Comparison of ENCODE assay signal across 22 cellular contexts in the genomic region with DNA sequence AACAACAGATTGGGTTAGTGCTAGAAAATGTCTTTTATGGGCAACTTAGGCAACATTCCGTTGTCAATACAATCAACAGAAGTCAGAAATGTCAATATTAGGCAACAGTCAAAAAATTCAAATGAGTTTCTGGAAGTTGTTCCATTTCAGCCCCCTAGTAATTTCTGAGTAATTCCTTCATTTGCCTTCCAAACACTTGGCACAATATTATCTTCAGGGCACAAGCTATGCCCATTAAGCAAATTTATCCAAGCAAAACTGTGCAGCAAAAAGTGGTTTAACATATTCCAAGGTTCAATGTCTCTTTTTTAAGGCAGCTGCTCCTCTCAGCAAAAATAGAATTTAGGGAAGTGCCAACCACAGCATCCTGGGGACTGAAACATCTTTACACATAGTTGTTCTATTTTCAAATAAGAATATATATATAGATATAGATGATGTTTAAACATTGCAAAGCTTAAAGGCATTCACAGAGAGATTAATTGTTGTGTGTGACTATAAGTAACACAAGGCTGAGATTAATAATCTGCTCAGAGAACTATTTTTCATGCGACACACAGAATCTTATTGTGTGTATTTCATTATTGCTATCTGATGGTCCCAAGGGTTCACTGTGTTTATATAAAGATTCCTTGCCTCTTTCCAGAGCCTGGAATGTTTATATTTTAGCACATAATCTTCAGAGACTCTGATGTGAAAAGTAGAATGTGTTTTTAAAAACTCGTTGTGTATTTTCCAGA.
A peak's percentile ranks its signal among the peaks of the same experiment; 100 is the strongest.
DNase-seq lines count a peak whose midpoint lies in the region; ATAC-seq, FAIRE-seq and TF ChIP-seq lines count a peak whose summit lies in the region.
"Had no signal": no experiment of that assay in that cellular context is flagged by ENCODE, and none has a peak within 500 bp of the region (broad histone marks: within the 10 kb centered on the region; RNA-seq: fewer than 3 reads in every experiment).

No MANE protein-coding gene starts in this region.

- no TSS peak for BruUV-seq in HepG2 (replicated peaks; lab: Mats Ljungman, UMichigan)

- H3K4me2 ChIP-seq in HepG2 (ENCODE audit: low read depth, low read length), result no peak overlapping the region
- H3K4me2 ChIP-seq: neural progenitor cell had no signal

- no peak for TF ChIP-seq POLR2A in HepG2 (IDR thresholded peaks at IDR 0.05; ENCODE audit: insufficient read depth in 1 of 2, low read depth in 2 of 2, low read length in 2 of 2)

- H4K20me1 ChIP-seq in HepG2 (ENCODE audit: insufficient read depth, low read length), result no peaks in the 10 kb centered on the region

- no peak for FAIRE-seq in HepG2 (lab: Jason Lieb, UNC)
- FAIRE-seq: TTC549 had no signal

- no peak for TF ChIP-seq CTCF in liver (IDR thresholded peaks at IDR 0.05; ENCODE audit: low read depth, low read length, missing input control)
- no peak for TF ChIP-seq CTCF in HepG2 (CRISPR knock-in tag; IDR thresholded peaks at IDR 0.05)
- TF ChIP-seq CTCF in fibroblast of villous mesenchyme (IDR thresholded peaks at IDR 0.05; ENCODE audit: insufficient read depth, low read depth, low read length), result no peak
- TF ChIP-seq CTCF in psoas muscle (IDR thresholded peaks at IDR 0.05), result no peak
- TF ChIP-seq CTCF in RWPE1 (conservative IDR thresholded peaks at IDR 0.05; ENCODE audit: low read depth), result no peak

- H3K27me3 ChIP-seq in liver (ENCODE audit: control insufficient read depth in 4 of 4, insufficient read depth in 4 of 4, low read length in 3 of 4) (no peaks in the 10 kb centered on the region), HepG2 (ENCODE audit: control insufficient read depth in 1 of 2, insufficient read depth in 2 of 2, low read length in 2 of 2) (no peaks in the 10 kb centered on the region), SJSA1 (replicated peaks) (no peaks in the 10 kb centered on the region), psoas muscle (ENCODE audit: insufficient read depth in 3 of 3, low read length in 2 of 3) (peaks cover 0 to 2% (median 0%) of the 10 kb centered on the region in 3 donors)
- H3K27me3 ChIP-seq: neural progenitor cell had no signal

- TF ChIP-seq EP300 in HepG2 (IDR thresholded peaks at IDR 0.05; ENCODE audit: low read depth in 2 of 2, low read length in 2 of 2) (no peak), HepG2 (CRISPR knock-in tag; IDR thresholded peaks at IDR 0.05; ENCODE audit: borderline replicate concordance) (no peak)

- peaks cover 3 to 25% (median 18%) of the 10 kb centered on the region in 4 donors for H3K4me1 ChIP-seq in liver (ENCODE audit: control insufficient read depth in 4 of 4, insufficient read depth in 4 of 4, low read length in 3 of 4)
- H3K4me1 ChIP-seq in HepG2 (ENCODE audit: insufficient read depth, low read length), result no peaks in the 10 kb centered on the region
- peaks cover 27% of the 10 kb centered on the region for H3K4me1 ChIP-seq in SJSA1 (replicated peaks)
- no peaks in the 10 kb centered on the region for H3K4me1 ChIP-seq in psoas muscle
- H3K4me1 ChIP-seq: neural progenitor cell had no signal

- POLR2A ChIA-PET in HepG2 (lab: Yijun Ruan, JAX) (no interaction called here), RWPE1 (lab: Yijun Ruan, JAX; ENCODE audit: low non-redundant PET) (no interaction called here)

- CTCF ChIA-PET in HepG2 (lab: Yijun Ruan, JAX; ENCODE audit: low intra/inter-chr PET ratio, low total read pairs) (no interaction called here), RWPE1 (lab: Yijun Ruan, JAX) (no interaction called here)

- H3K79me2 ChIP-seq in HepG2 (ENCODE audit: insufficient read depth, low read length), result no peaks in the 10 kb centered on the region

- TF ChIP-seq RAD21 in liver (IDR thresholded peaks at IDR 0.05) (peak; percentile 50 to 68), HepG2 (CRISPR knock-in tag; IDR thresholded peaks at IDR 0.05) (no peak)

- no peak for ATAC-seq in HepG2
- no peak for ATAC-seq in psoas muscle
- no peak for ATAC-seq in HG02885 (IDR thresholded peaks at IDR 0.05; ENCODE audit: poor library complexity, unreplicated experiment)
- no peak for ATAC-seq in Right ventricle myocardium superior (ENCODE audit: poor library complexity)
- ATAC-seq: activated naive CD4-positive, alpha-beta T cell treated with anti-CD3 and anti-CD28 coated beads, Interleukin-2, amount 50 U/mL, for 72 hours; mucosa of descending colon had no signal

- H2AFZ ChIP-seq in HepG2 (ENCODE audit: low read length), result no peak overlapping the region
- H2AFZ ChIP-seq: neural progenitor cell had no signal

- DNase-seq in HepG2 (ENCODE audit: low spot score), result no peak
- peak in 1 of 2 experiments; percentile 23 for DNase-seq in SJSA1 (ENCODE audit: low read depth in 1 of 2, low spot score in 2 of 2)
- DNase-seq in fibroblast of villous mesenchyme (ENCODE audit: low read depth), result peak; percentile 33
- DNase-seq in psoas muscle, result no peak
- DNase-seq in RWPE1 (ENCODE audit: low spot score), result no peak
- no peak for DNase-seq in Right ventricle myocardium superior
- DNase-seq: activated CD4-positive, alpha-beta T cell treated with anti-CD3 and anti-CD28 coated beads for 4 hours; COR-L47; endodermal cell; head of caudate nucleus; left ventricle myocardium inferior; mucosa of descending colon; NCI-H187; NCI-H345; stimulated activated CD8-positive, alpha-beta memory T cell treated with anti-CD3 and anti-CD28 coated beads, Interleukin-4, amount 100 ng/mL, for 48 hours; SW 1271 had no signal

- WGBS in liver, result 22% methylated on average over 3 of the region's 3 CpGs
- WGBS in HepG2 (ENCODE audit: low lambda C conversion rate), result 18% methylated on average over 3 of the region's 3 CpGs
- 64 to 73% (median 69%) methylated on average over 3 of the region's 3 CpGs for WGBS in psoas muscle, 3 donors

- in situ Hi-C loops in HepG2 (cut with HindIII; ENCODE audit: extremely low pct_ligation_motif_present, low pct_unique_long_range_greater_than_20kb), result no loop called here

- H3K9ac ChIP-seq in liver (ENCODE audit: low read depth in 1 of 2, low read length in 2 of 2), result no peak overlapping the region
- H3K9ac ChIP-seq in HepG2 (ENCODE audit: insufficient read depth, low read depth, low read length), result no peak overlapping the region
- H3K9ac ChIP-seq: neural progenitor cell had no signal

- intact Hi-C loops in HepG2 (cut with micrococcal nuclease; ENCODE audit: unreplicated experiment) (no loop called here), psoas muscle (cut with DNase I) (no loop called here), Right ventricle myocardium superior (cut with DNase I) (no loop called here)

- H3K36me3 ChIP-seq in liver (ENCODE audit: control insufficient read depth in 4 of 4, insufficient read depth in 3 of 4, low read depth in 1 of 4, low read length in 3 of 4) (no peaks in the 10 kb centered on the region), HepG2 (replicated peaks in 1 of 2; ENCODE audit: control insufficient read depth in 1 of 2, insufficient read depth in 2 of 2, low read length in 2 of 2) (no peaks in the 10 kb centered on the region), SJSA1 (no peaks in the 10 kb centered on the region), psoas muscle (ENCODE audit: insufficient read depth in 1 of 2, low read depth in 1 of 2) (no peaks in the 10 kb centered on the region)
- H3K36me3 ChIP-seq: left ventricle myocardium inferior, neural progenitor cell had no signal

- H3K4me3 ChIP-seq in liver (ENCODE audit: low read depth in 1 of 3, low read length in 3 of 3) (no peak overlapping the region), HepG2 (replicated peaks in 1 of 3; ENCODE audit: insufficient read depth in 1 of 3, low read depth in 2 of 3, low read length in 3 of 3) (no peak overlapping the region), SJSA1 (no peak overlapping the region), fibroblast of villous mesenchyme (ENCODE audit: low read depth, low read length) (no peak overlapping the region), psoas muscle (no peak overlapping the region)
- H3K4me3 ChIP-seq: left ventricle myocardium inferior, mucosa of descending colon, neural progenitor cell had no signal

- H3K27ac ChIP-seq in liver (ENCODE audit: low read depth in 1 of 2, low read length in 2 of 2) (peak overlapping the region; percentile 93 to 99), HepG2 (ENCODE audit: extremely low read length, insufficient read depth, low read length) (no peak overlapping the region), SJSA1 (peak overlapping the region; percentile 3; the same call in 1 of the 2 replicates), psoas muscle (no peak overlapping the region), RWPE1 (no peak overlapping the region)
- H3K27ac ChIP-seq: 22Rv1, left ventricle myocardium inferior, neural progenitor cell had no signal

- H3K9me3 ChIP-seq in liver (ENCODE audit: control insufficient read depth in 4 of 4, low read length in 3 of 4), result no peaks in the 10 kb centered on the region
- no peaks in the 10 kb centered on the region for H3K9me3 ChIP-seq in HepG2 (ENCODE audit: low read length)
- no peaks in the 10 kb centered on the region for H3K9me3 ChIP-seq in SJSA1 (replicated peaks)
- no peaks in the 10 kb centered on the region for H3K9me3 ChIP-seq in psoas muscle
- H3K9me3 ChIP-seq: mucosa of descending colon had no signal

TF ChIP-seq in HepG2, 621 proteins besides CTCF, POLR2A, EP300 and RAD21:
- TF ChIP-seq MIER3 (CRISPR knock-in tag; IDR thresholded peaks at IDR 0.05; ENCODE audit: borderline replicate concordance), result no peak
- no peak for TF ChIP-seq RFX3 (CRISPR knock-in tag; IDR thresholded peaks at IDR 0.05)
- no peak for TF ChIP-seq BRF2 (CRISPR knock-in tag; IDR thresholded peaks at IDR 0.05)
- no peak for TF ChIP-seq FOXA1 (IDR thresholded peaks at IDR 0.05)
- no peak for TF ChIP-seq FOXA1 (CRISPR knock-in tag; IDR thresholded peaks at IDR 0.05)
- no peak for TF ChIP-seq SKI (IDR thresholded peaks at IDR 0.05; ENCODE audit: partially characterized antibody)
- TF ChIP-seq NR2F1 (CRISPR knock-in tag; IDR thresholded peaks at IDR 0.05), result no peak
- TF ChIP-seq GATAD1 (CRISPR knock-in tag; IDR thresholded peaks at IDR 0.05), result no peak
- TF ChIP-seq ZNF660 (CRISPR knock-in tag; IDR thresholded peaks at IDR 0.05; ENCODE audit: borderline replicate concordance, low read depth), result no peak
- TF ChIP-seq MED8 (CRISPR knock-in tag; IDR thresholded peaks at IDR 0.05; ENCODE audit: insufficient replicate concordance), result no peak
- no peak for TF ChIP-seq BRD4 (CRISPR knock-in tag; IDR thresholded peaks at IDR 0.05)
- no peak for TF ChIP-seq NONO (IDR thresholded peaks at IDR 0.05)
- no peak for TF ChIP-seq NONO (CRISPR knock-in tag; conservative IDR thresholded peaks at IDR 0.05)
- no peak for TF ChIP-seq ADNP (CRISPR knock-in tag; IDR thresholded peaks at IDR 0.05)
- no peak for TF ChIP-seq KDM4B (CRISPR knock-in tag; IDR thresholded peaks at IDR 0.05)

Comparison
In these comparisons a context has a peak if more than half of its experiments do, and no peak if none do; other contexts are left out.
1. H3K27ac ChIP-seq: peak in liver (2 of 2) and SJSA1 (single experiment); none in HepG2 (single experiment), psoas muscle (single experiment) and RWPE1 (single experiment).